Comparison of ENCODE assay signal across 38 cellular contexts in the genomic region with DNA sequence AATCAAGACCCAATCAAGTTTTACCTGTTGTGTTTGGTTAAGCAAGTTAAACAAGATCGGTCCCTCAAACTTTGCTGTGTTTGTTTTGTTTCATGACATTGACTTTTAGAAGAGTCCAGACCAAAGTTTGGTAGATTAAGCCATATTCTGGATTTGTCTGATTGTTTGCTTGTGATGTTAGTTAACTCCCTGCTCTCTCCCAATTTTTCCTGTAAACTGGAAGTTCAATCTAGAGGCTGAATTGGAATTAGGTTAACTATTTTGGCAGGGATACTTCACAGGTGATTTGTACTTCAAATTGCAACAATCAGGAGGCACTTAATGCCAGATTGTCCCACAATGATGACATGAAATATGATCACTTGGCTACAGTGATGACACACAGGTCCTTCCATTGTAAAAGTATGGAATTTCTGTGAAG. TPM values are rescaled to one million over a fixed set of nuclear protein-coding genes. Genes with fewer than 3 reads are reported as not detected.
DNase-seq lines count a peak whose midpoint lies in the region; FAIRE-seq and TF ChIP-seq lines count a peak whose summit lies in the region.
"Had no signal": no experiment of that assay in that cellular context is flagged by ENCODE, and none has a peak within 500 bp of the region (broad histone marks: within the 10 kb centered on the region; RNA-seq: fewer than 3 reads in every experiment).

No MANE protein-coding gene starts in this region.

- H3K18ac ChIP-seq in H1 (ENCODE audit: extremely low read depth, low read length): no peak overlapping the region

- 0 out of 7 replicates have a peak, but pooled peaks cover 0 to 2% (median 0%) of the 10 kb centered on the region in 4 experiments for H3K4me1 ChIP-seq in H1 (replicated peaks in 1 of 4; ENCODE audit: control insufficient read depth in 3 of 4, insufficient read depth in 4 of 4, low read length in 3 of 4)
- H3K4me1 ChIP-seq: foreskin keratinocyte, lower lobe of right lung, psoas muscle, tibial nerve had no signal

- H3K14ac ChIP-seq in H1 (ENCODE audit: insufficient read length): no peak overlapping the region

- no peak for TF ChIP-seq EP300 in H1 (IDR thresholded peaks at IDR 0.05; ENCODE audit: borderline replicate concordance in 1 of 2, low read depth in 2 of 2, low read length in 2 of 2)

- H2BK15ac ChIP-seq in H1 (ENCODE audit: low read length): no peak overlapping the region

- no peak for FAIRE-seq in H1 (lab: Jason Lieb, UNC)
- FAIRE-seq: GM12891 had no signal

- POLR2A ChIA-PET in H1 (lab: Charles Lee; ENCODE audit: partially characterized antibody): interaction anchor here (0.9 kb wide), 1 partner anchor 14 kb away, joined by 3 read pairs; a partner anchor contains a TSS

- no peak overlapping the region for H4K5ac ChIP-seq in H1 (ENCODE audit: insufficient read length, low read depth, low read length)

- TF ChIP-seq CTCF in H1 (IDR thresholded peaks at IDR 0.05; ENCODE audit: control extremely low read depth in 1 of 3, insufficient read depth in 1 of 3, low read depth in 1 of 3, low read length in 3 of 3) (no peak), mesothelial cell of epicardium (IDR thresholded peaks at IDR 0.05; ENCODE audit: unreplicated experiment) (no peak)

- H3K9me3 Mint-ChIP-seq in mesothelial cell of epicardium: no peaks in the 10 kb centered on the region
- no peaks in the 10 kb centered on the region for H3K9me3 Mint-ChIP-seq in activated naive CD4-positive, alpha-beta T cell treated with anti-CD3 and anti-CD28 coated beads for 36 hours
- H3K9me3 Mint-ChIP-seq: activated CD4-positive, alpha-beta memory T cell treated with anti-CD3 and anti-CD28 coated beads for 36 hours; activated T-helper 1 cell treated with anti-CD3 and anti-CD28 coated beads, Interleukin-12 subunit alpha, Interleukin-12 subunit beta, Interleukin-2, Interleukin-4 antibody, amounts not matched to agents 30 ng/mL and 10 ng/mL and 1 ng/mL, durations not matched to agents 14 hours and 24 hours and 36 hours; CD8-positive, alpha-beta T cell; dendritic cell treated with granulocyte-macrophage colony-stimulating factor and Interleukin-4, amounts not matched to agents 40 ng/mL and 50 ng/mL, for 4 days; endodermal cell; H9; natural killer cell had no signal

- H3K79me2 ChIP-seq in H1 (ENCODE audit: control insufficient read depth in 1 of 2, insufficient read depth in 2 of 2, low read length in 2 of 2): no peaks in the 10 kb centered on the region

- H2BK12ac ChIP-seq in H1 (ENCODE audit: low read depth, low read length): no peak overlapping the region

- H3K36me3 ChIP-seq in H1 (ENCODE audit: control insufficient read depth in 2 of 4, insufficient read depth in 4 of 4, low read length in 3 of 4): no peaks in the 10 kb centered on the region
- H3K36me3 ChIP-seq: BE2C, esophagus squamous epithelium, heart left ventricle, lower lobe of right lung, tibial nerve had no signal

- no peak overlapping the region for H3K4me3 Mint-ChIP-seq in mesothelial cell of epicardium
- H3K4me3 Mint-ChIP-seq in activated naive CD4-positive, alpha-beta T cell treated with anti-CD3 and anti-CD28 coated beads for 36 hours: no peak overlapping the region
- H3K4me3 Mint-ChIP-seq: activated CD4-positive, alpha-beta memory T cell treated with anti-CD3 and anti-CD28 coated beads for 36 hours; activated T-helper 1 cell treated with anti-CD3 and anti-CD28 coated beads, Interleukin-12 subunit alpha, Interleukin-12 subunit beta, Interleukin-2, Interleukin-4 antibody, amounts not matched to agents 30 ng/mL and 10 ng/mL and 1 ng/mL, durations not matched to agents 14 hours and 24 hours and 36 hours; CD8-positive, alpha-beta T cell; dendritic cell treated with granulocyte-macrophage colony-stimulating factor and Interleukin-4, amounts not matched to agents 40 ng/mL and 50 ng/mL, for 4 days; endodermal cell; H9; natural killer cell had no signal

- no peak overlapping the region for H3K4ac ChIP-seq in H1 (replicated peaks; ENCODE audit: insufficient read length, low read depth, low read length)

- H4K91ac ChIP-seq in H1 (replicated peaks; ENCODE audit: insufficient read length, low read length): no peak overlapping the region

- in situ Hi-C loops in KBM-7 (cut with MboI; ENCODE audit: low pct_unique_long_range_greater_than_20kb, low sequenced_read_pairs): no loop called here

- no peak for TF ChIP-seq RAD21 in H1 (IDR thresholded peaks at IDR 0.05 in 1 of 2, conservative IDR thresholded peaks at IDR 0.05 in 1 of 2; ENCODE audit: low read depth in 2 of 2, low read length in 2 of 2)

- no peak overlapping the region for H3K9ac ChIP-seq in H1 (replicated peaks in 1 of 4; ENCODE audit: extremely low read depth in 1 of 4, low read depth in 3 of 4, low read length in 3 of 4)

- no peaks in the 10 kb centered on the region for H3K27me3 ChIP-seq in H1 (replicated peaks in 1 of 4; ENCODE audit: control insufficient read depth in 3 of 4, extremely low read depth in 1 of 4, insufficient read depth in 3 of 4, low read length in 3 of 4)
- H3K27me3 ChIP-seq: BE2C, body of pancreas, esophagus squamous epithelium, heart left ventricle, tibial nerve had no signal

- DNase-seq in NCI-H510A treated with DMSO at 0.1 percent for 48 hours (lab: John Stamatoyannopoulos, UW) (peak; percentile 15), NCI-H510A (lab: John Stamatoyannopoulos, UW) (no peak), NCI-H1105 treated with DMSO at 0.1 percent for 48 hours (lab: John Stamatoyannopoulos, UW) (peak; percentile 67), H1 (ENCODE audit: low read depth in 1 of 2, low spot score in 2 of 2) (no peak), mesothelial cell of epicardium (ENCODE audit: low spot score in 2 of 2, unreplicated experiment in 2 of 2) (no peak), KBM-7 (no peak), HPDE6-E6E7 (ENCODE audit: extremely low spot score) (no peak)
- no peak for DNase-seq in activated naive CD4-positive, alpha-beta T cell treated with anti-CD3 and anti-CD28 coated beads for 36 hours
- DNase-seq: ACHN; activated CD4-positive, alpha-beta memory T cell treated with anti-CD3 and anti-CD28 coated beads for 36 hours; activated CD4-positive, alpha-beta T cell treated with anti-CD3 and anti-CD28 coated beads for 1 hour; activated CD8-positive, alpha-beta memory T cell treated with anti-CD3 and anti-CD28 coated beads, Interleukin-2, amount 50 U/mL, for 48 hours; activated naive CD4-positive, alpha-beta T cell treated with anti-CD3 and anti-CD28 coated beads, Interleukin-2, amount 50 U/mL, for 16 hours; BE2C; body of pancreas; CD8-positive, alpha-beta T cell; endodermal cell; esophagus squamous epithelium; foreskin keratinocyte; H9; heart left ventricle; kidney; lower lobe of right lung; mucosa of descending colon; MV-4-11; natural killer cell; NCI-H1694 treated with DMSO at 0.1 percent for 48 hours; NCI-H446 treated with DMSO at 0.1 percent for 48 hours; nucleus accumbens; psoas muscle; SHP77; stimulated activated CD4-positive, alpha-beta T cell treated with anti-CD3 and anti-CD28 coated beads, Interleukin-15, amount 100 ng/mL, for 24 hours; stimulated activated CD4-positive, alpha-beta T cell treated with anti-CD3 and anti-CD28 coated beads, Interleukin-4, amount 100 ng/mL, for 4 hours had no signal

- H3K4me2 ChIP-seq in H1 (ENCODE audit: insufficient read depth in 1 of 2, low read depth in 2 of 2, low read length in 2 of 2): no peak overlapping the region

- H3K79me1 ChIP-seq in H1 (ENCODE audit: low read depth, low read length): no peaks in the 10 kb centered on the region

- peak overlapping the region; percentile 51 for H3K27ac Mint-ChIP-seq in mesothelial cell of epicardium
- no peak overlapping the region for H3K27ac Mint-ChIP-seq in activated naive CD4-positive, alpha-beta T cell treated with anti-CD3 and anti-CD28 coated beads for 36 hours
- H3K27ac Mint-ChIP-seq: activated CD4-positive, alpha-beta memory T cell treated with anti-CD3 and anti-CD28 coated beads for 36 hours; activated T-helper 1 cell treated with anti-CD3 and anti-CD28 coated beads, Interleukin-12 subunit alpha, Interleukin-12 subunit beta, Interleukin-2, Interleukin-4 antibody, amounts not matched to agents 30 ng/mL and 10 ng/mL and 1 ng/mL, durations not matched to agents 14 hours and 24 hours and 36 hours; CD8-positive, alpha-beta T cell; dendritic cell treated with granulocyte-macrophage colony-stimulating factor and Interleukin-4, amounts not matched to agents 40 ng/mL and 50 ng/mL, for 4 days; endodermal cell; H9; natural killer cell had no signal

- no peak overlapping the region for H2AK5ac ChIP-seq in H1 (ENCODE audit: low read depth, low read length)

- H3K27ac ChIP-seq in H1 (ENCODE audit: low read depth, low read length): no peak overlapping the region
- H3K27ac ChIP-seq: body of pancreas, foreskin keratinocyte, heart left ventricle, HL-60, lower lobe of right lung, psoas muscle, tibial nerve had no signal

- no peak overlapping the region for H3K56ac ChIP-seq in H1 (replicated peaks; ENCODE audit: insufficient read length, low read depth, low read length)

- H3K27me3 Mint-ChIP-seq in mesothelial cell of epicardium (ENCODE audit: low read depth): no peaks in the 10 kb centered on the region
- no peaks in the 10 kb centered on the region for H3K27me3 Mint-ChIP-seq in activated naive CD4-positive, alpha-beta T cell treated with anti-CD3 and anti-CD28 coated beads for 36 hours (ENCODE audit: low read depth)
- H3K27me3 Mint-ChIP-seq: dendritic cell treated with granulocyte-macrophage colony-stimulating factor and Interleukin-4, amounts not matched to agents 40 ng/mL and 50 ng/mL, for 4 days had no signal

- no peak overlapping the region for H4K8ac ChIP-seq in H1 (ENCODE audit: extremely low read depth, insufficient read depth, low read length)

- 78% methylated on average over 1 of the region's 1 CpG; no CpG with 5 or more reads in 1 of the 2 experiments for WGBS in H1 (ENCODE audit: extremely low coverage in 1 of 2, insufficient coverage in 1 of 2, insufficient read length in 1 of 2, insufficient replicate concordance in 2 of 2, low coverage in 1 of 2, low lambda C conversion rate in 2 of 2, missing lambda C conversion rate in 1 of 2), 2 experiments

- H3K23me2 ChIP-seq in H1 (ENCODE audit: low read depth, low read length): no peaks in the 10 kb centered on the region

- TF ChIP-seq POLR2A in H1 (IDR thresholded peaks at IDR 0.05; ENCODE audit: control extremely low read depth in 1 of 2, low read depth in 2 of 2, low read length in 2 of 2): no peak

- no peaks in the 10 kb centered on the region for H3K9me3 ChIP-seq in H1 (ENCODE audit: insufficient read depth in 2 of 2, low read depth in 1 of 2, low read length in 1 of 2)
- H3K9me3 ChIP-seq: BE2C, body of pancreas, esophagus squamous epithelium, heart left ventricle, lower lobe of right lung, mucosa of descending colon, psoas muscle, tibial nerve had no signal

- no peak overlapping the region for H2BK5ac ChIP-seq in H1 (ENCODE audit: low read depth, low read length)

- H3K23ac ChIP-seq in H1 (ENCODE audit: insufficient read length): no peak overlapping the region

- peaks cover 2% of the 10 kb centered on the region for H3K36me3 Mint-ChIP-seq in mesothelial cell of epicardium
- no peaks in the 10 kb centered on the region for H3K36me3 Mint-ChIP-seq in activated naive CD4-positive, alpha-beta T cell treated with anti-CD3 and anti-CD28 coated beads for 36 hours (ENCODE audit: low read depth)
- H3K36me3 Mint-ChIP-seq: activated CD4-positive, alpha-beta memory T cell treated with anti-CD3 and anti-CD28 coated beads for 36 hours; CD8-positive, alpha-beta T cell; natural killer cell had no signal

- H3K4me1 Mint-ChIP-seq in mesothelial cell of epicardium: peaks cover 24% of the 10 kb centered on the region
- H3K4me1 Mint-ChIP-seq in activated naive CD4-positive, alpha-beta T cell treated with anti-CD3 and anti-CD28 coated beads for 36 hours (ENCODE audit: low read depth): no peaks in the 10 kb centered on the region
- H3K4me1 Mint-ChIP-seq: natural killer cell had no signal

- H2AFZ ChIP-seq in H1 (ENCODE audit: low read length): no peak overlapping the region

- no peak overlapping the region for H2BK120ac ChIP-seq in H1 (replicated peaks; ENCODE audit: low read depth, low read length)

- intact Hi-C loops in activated naive CD4-positive, alpha-beta T cell treated with anti-CD3 and anti-CD28 coated beads for 36 hours (cut with micrococcal nuclease): no loop called here

- H4K20me1 ChIP-seq in H1 (replicated peaks in 1 of 2; ENCODE audit: control insufficient read depth in 1 of 2, insufficient read depth in 2 of 2, low read length in 2 of 2): no peaks in the 10 kb centered on the region

- H2BK20ac ChIP-seq in H1 (ENCODE audit: low read length): no peak overlapping the region

- CTCF ChIA-PET in H1 (lab: Charles Lee; ENCODE audit: partially characterized antibody): no interaction called here
- CTCF ChIA-PET in activated naive CD4-positive, alpha-beta T cell treated with anti-CD3 and anti-CD28 coated beads for 36 hours (lab: Charles Lee): no interaction called here

- H3K4me3 ChIP-seq in H1 (ENCODE audit: extremely low read depth in 1 of 4, insufficient read depth in 2 of 4, low read depth in 3 of 4, low read length in 4 of 4): no peak overlapping the region
- H3K4me3 ChIP-seq: body of pancreas, esophagus squamous epithelium, heart left ventricle, lower lobe of right lung, mucosa of descending colon, psoas muscle, tibial nerve had no signal

RNA-seq across cellular contexts. Expression of a gene that starts 13.6 kb away (rescaled TPM):
- total RNA-seq in H1 (2021; fragmentation: NEBNext Ultra II Directional; extraction: Animal tissue kit (Norgen Biotek cat#: 25700)): 20.0 and 20.3 TPM in 2 replicates
- 3.8 and 6.0 TPM in 2 replicates for polyA plus RNA-seq in H1 (2011; rRNA removed)
- polyA plus RNA-seq in H1 (2011; cell fraction: cytosol; rRNA removed): 7.5 TPM
- polyA plus RNA-seq in H1 (2011; cell fraction: nucleus; rRNA removed): 1.3 TPM
- 6.5 to 13.4 TPM (median 8.4 TPM) in 4 replicates for polyA plus RNA-seq in H1 (2012, experiment 1 of 2)
- 0.89 TPM for polyA plus RNA-seq in H1 (2012, experiment 2 of 2)
- 11.2 TPM for polyA plus RNA-seq in H1 (2013, experiment 1 of 2)
- polyA plus RNA-seq in H1 (2013, experiment 2 of 2): 11.5 TPM
- polyA minus RNA-seq in H1 (2011; rRNA and poly(A)+ RNA removed): 8.0 and 11.0 TPM in 2 replicates
- polyA minus RNA-seq in H1 (2011; cell fraction: cytosol; rRNA and poly(A)+ RNA removed): 8.4 TPM
- 7.7 TPM for polyA minus RNA-seq in H1 (2011; cell fraction: nucleus; rRNA and poly(A)+ RNA removed)
- total RNA-seq in mesothelial cell of epicardium: 24.7 to 27.1 TPM (median 26.1 TPM) in 3 replicates
- under 1 TPM; 0.62 to 0.76 TPM for total RNA-seq in activated naive CD4-positive, alpha-beta T cell treated with anti-CD3 and anti-CD28 coated beads for 36 hours

Comparison
In these comparisons a context has a peak if more than half of its experiments do, and no peak if none do; other contexts are left out.
1. DNase-seq: peak in NCI-H510A treated with DMSO at 0.1 percent for 48 hours (single experiment) and NCI-H1105 treated with DMSO at 0.1 percent for 48 hours (single experiment); none in NCI-H510A (single experiment), H1 (0 of 2), mesothelial cell of epicardium (0 of 2), activated naive CD4-positive, alpha-beta T cell treated with anti-CD3 and anti-CD28 coated beads for 36 hours (single experiment), KBM-7 (single experiment) and HPDE6-E6E7 (single experiment).
2. RNA of a gene that starts 13.6 kb away (total RNA-seq): 24.7 to 27.1 TPM in mesothelial cell of epicardium and 20.0 to 20.3 TPM in H1; 0.62 to 0.76 TPM in activated naive CD4-positive, alpha-beta T cell treated with anti-CD3 and anti-CD28 coated beads for 36 hours; every median in the first group is over 10 times any median in the second.